In genomic region chr12:6336079-6336858, GRCh38 we compare ENCODE assay signal across 8 cellular contexts. TPM values are rescaled to one million over a fixed set of nuclear protein-coding genes. Genes with fewer than 3 reads are reported as not detected.
DNase-seq lines count a peak whose midpoint lies in the region; ATAC-seq lines count a peak whose summit lies in the region.

No MANE protein-coding gene starts in this region.

- H3K4me3 ChIP-seq in ectodermal cell (ENCODE audit: insufficient read depth, low read depth, low read length) = peak overlapping the region; percentile 24

- peak overlapping the region; percentile 94 for H3K27ac ChIP-seq in ectodermal cell (ENCODE audit: insufficient read depth, low read depth, low read length, poor library complexity, severe bottlenecking)

- WGBS in ectodermal cell, 2 experiments = 1% methylated on average over 11 of the region's 11 CpGs

- H3K27me3 ChIP-seq in ectodermal cell (ENCODE audit: control insufficient read depth, insufficient read depth, low read length, poor library complexity, severe bottlenecking) = no peaks in the 10 kb centered on the region

- DNase-seq in AG08396 (ENCODE audit: low spot score) (peak; percentile 94), NCI-H2196 (lab: John Stamatoyannopoulos, UW; ENCODE audit: unreplicated experiment) (peak; percentile 76), left lobe of liver (ENCODE audit: low spot score) (peak; percentile 95), cerebellar nuclear complex (lab: John Stamatoyannopoulos, UW) (no peak)
- DNase-seq in activated CD4-positive, alpha-beta T cell treated with anti-CD3 and anti-CD28 coated beads for 48 hours = peak; percentile 78
- peak; percentile 45 for DNase-seq in stimulated activated CD4-positive, alpha-beta T cell treated with anti-CD3 and anti-CD28 coated beads, Interleukin-2, amount 100 ng/mL, for 4 hours (ENCODE audit: low read depth)

- peaks cover 55% of the 10 kb centered on the region for H3K4me1 ChIP-seq in ectodermal cell (ENCODE audit: control insufficient read depth, insufficient read depth, low read length)

- peaks cover 21% of the 10 kb centered on the region for H3K36me3 ChIP-seq in ectodermal cell (ENCODE audit: control insufficient read depth, insufficient read depth, low read length)

- peak; percentile 3 for ATAC-seq in GM19372 (IDR thresholded peaks at IDR 0.05; ENCODE audit: low read depth, unreplicated experiment)
- ATAC-seq in left lobe of liver = peak; percentile 75

- H3K9me3 ChIP-seq in ectodermal cell (ENCODE audit: control insufficient read depth, low read length) = no peaks in the 10 kb centered on the region

RNA-seq across cellular contexts. Expression of gene TNFRSF1A, which starts 5.6 kb away (rescaled TPM):
- polyA plus RNA-seq in ectodermal cell (2013, experiment 1 of 4) = 30.7 TPM
- polyA plus RNA-seq in ectodermal cell (2013, experiment 2 of 4) = 29.3 TPM
- 24.1 TPM for polyA plus RNA-seq in ectodermal cell (2013, experiment 3 of 4)
- polyA plus RNA-seq in ectodermal cell (2013, experiment 4 of 4) = 31.3 TPM
- 76.0 TPM for total RNA-seq in left lobe of liver

RNA-seq across cellular contexts. Expression of gene PLEKHG6, which starts 25.8 kb away (rescaled TPM):
- 3.3 TPM for polyA plus RNA-seq in ectodermal cell (2013, experiment 1 of 4)
- 3.1 TPM for polyA plus RNA-seq in ectodermal cell (2013, experiment 2 of 4)
- polyA plus RNA-seq in ectodermal cell (2013, experiment 3 of 4) = 2.1 TPM
- polyA plus RNA-seq in ectodermal cell (2013, experiment 4 of 4) = 2.6 TPM
- 5.0 TPM for total RNA-seq in left lobe of liver

RNA-seq across cellular contexts. Expression of gene SCNN1A, which starts 39.1 kb away (rescaled TPM):
- polyA plus RNA-seq in ectodermal cell (2013, experiment 1 of 4) = 0.94 TPM
- polyA plus RNA-seq in ectodermal cell (2013, experiment 2 of 4) = 0.53 TPM
- polyA plus RNA-seq in ectodermal cell (2013, experiment 3 of 4) = 1.7 TPM
- polyA plus RNA-seq in ectodermal cell (2013, experiment 4 of 4) = 0.89 TPM
- 6.8 TPM for total RNA-seq in left lobe of liver

RNA-seq across cellular contexts. Expression of gene LTBR, which starts 47.7 kb away (rescaled TPM):
- polyA plus RNA-seq in ectodermal cell (2013, experiment 1 of 4) = 1.1 TPM
- polyA plus RNA-seq in ectodermal cell (2013, experiment 2 of 4) = 2.3 TPM
- polyA plus RNA-seq in ectodermal cell (2013, experiment 3 of 4) = 1.5 TPM
- 1.8 TPM for polyA plus RNA-seq in ectodermal cell (2013, experiment 4 of 4)
- total RNA-seq in left lobe of liver = 106 TPM

Comparison
In these comparisons a context has a peak if more than half of its experiments do, and no peak if none do; other contexts are left out.
1. DNase-seq: peak in AG08396 (single experiment), NCI-H2196 (single experiment), activated CD4-positive, alpha-beta T cell treated with anti-CD3 and anti-CD28 coated beads for 48 hours (single experiment), left lobe of liver (single experiment) and stimulated activated CD4-positive, alpha-beta T cell treated with anti-CD3 and anti-CD28 coated beads, Interleukin-2, amount 100 ng/mL, for 4 hours (single experiment); none in cerebellar nuclear complex (0 of 2).